15 cellular contexts compared by ENCODE assay signal in genomic region chr1:117026361-117026760, GRCh38. TPM values are rescaled to one million over a fixed set of nuclear protein-coding genes. Genes with fewer than 3 reads are reported as not detected.
"Had no signal": no experiment of that assay in that cellular context is flagged by ENCODE, and none has a peak within 500 bp of the region (broad histone marks: within the 10 kb centered on the region; RNA-seq: fewer than 3 reads in every experiment).

No MANE protein-coding gene starts in this region.

- H3K36me3 ChIP-seq: brain microvascular endothelial cell, prostate gland, upper lobe of right lung had no signal

- ATAC-seq: mucosa of descending colon, natural killer cell, T-helper 17 cell, upper lobe of right lung had no signal

- H3K79me2 ChIP-seq: hepatocyte had no signal

- H2AFZ ChIP-seq: hepatocyte had no signal

- H3K9me3 ChIP-seq: mucosa of descending colon, prostate gland, upper lobe of right lung had no signal

- DNase-seq: activated CD4-positive, alpha-beta T cell treated with anti-CD3 and anti-CD28 coated beads, Interleukin-2, amount 50 U/mL, for 1 hour; activated naive CD4-positive, alpha-beta T cell treated with anti-CD3 and anti-CD28 coated beads, Interleukin-2, amount 50 U/mL, for 16 hours; activated T-cell treated with anti-CD3 and anti-CD28 coated beads for 4 hours; brain microvascular endothelial cell; mucosa of descending colon; natural killer cell; occipital lobe; stimulated activated CD4-positive, alpha-beta T cell treated with anti-CD3 and anti-CD28 coated beads, Interleukin-15, amount 100 ng/mL, for 24 hours; stimulated activated CD4-positive, alpha-beta T cell treated with anti-CD3 and anti-CD28 coated beads, Interleukin-4, amount 100 ng/mL, for 24 hours; T-helper 17 cell; upper lobe of right lung had no signal

- H3K27me3 ChIP-seq: brain microvascular endothelial cell, hepatocyte, upper lobe of right lung had no signal

- H3K4me2 ChIP-seq: hepatocyte had no signal

- H3K4me3 ChIP-seq: hepatocyte, lung, mucosa of descending colon, prostate gland, upper lobe of right lung had no signal

- H3K4me1 ChIP-seq: prostate gland, upper lobe of right lung had no signal

- H3K27ac ChIP-seq: brain microvascular endothelial cell, hepatocyte, upper lobe of right lung had no signal

RNA-seq across cellular contexts. Expression of gene CD101, which starts 24.8 kb away (rescaled TPM):
- total RNA-seq: fibroblast of lung had no signal
- polyA plus RNA-seq: fibroblast of lung, hepatocyte had no signal
